Comparison of ENCODE assay signal across 8 cellular contexts in the genomic region with DNA sequence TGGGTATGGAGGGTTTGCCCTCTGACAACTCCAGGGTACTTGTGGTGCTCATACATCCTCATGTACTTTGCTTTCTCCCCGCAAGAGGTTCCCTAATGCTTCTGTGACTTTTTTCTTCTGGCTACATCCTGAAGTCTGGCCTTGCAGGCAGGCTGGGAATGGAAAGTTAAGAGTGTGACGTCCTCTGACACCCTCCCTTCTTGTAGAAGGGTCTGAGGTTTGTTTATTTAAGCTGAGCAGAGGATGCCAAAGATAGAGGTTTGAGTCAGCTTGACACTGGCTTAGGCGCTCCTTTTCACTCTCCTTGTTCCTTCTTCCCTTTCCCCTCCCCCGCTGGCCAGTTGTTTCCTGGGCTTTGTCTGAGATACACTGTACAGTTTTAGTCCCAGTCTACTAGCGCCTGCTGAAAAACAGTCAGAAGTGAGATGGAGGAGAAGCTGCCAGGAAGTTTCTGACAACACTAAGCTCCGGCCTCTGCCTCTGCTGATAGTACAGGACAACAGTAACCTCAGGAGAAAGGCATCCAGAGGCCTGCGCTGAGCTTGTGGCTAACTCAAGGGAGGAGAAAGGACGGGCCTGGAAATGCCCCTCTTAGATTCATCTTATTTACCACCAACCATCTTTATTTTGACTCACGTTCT. TPM values are rescaled to one million over a fixed set of nuclear protein-coding genes. Genes with fewer than 3 reads are reported as not detected.
DNase-seq lines count a peak whose midpoint lies in the region; ATAC-seq and TF ChIP-seq lines count a peak whose summit lies in the region.

A gene with protein sequence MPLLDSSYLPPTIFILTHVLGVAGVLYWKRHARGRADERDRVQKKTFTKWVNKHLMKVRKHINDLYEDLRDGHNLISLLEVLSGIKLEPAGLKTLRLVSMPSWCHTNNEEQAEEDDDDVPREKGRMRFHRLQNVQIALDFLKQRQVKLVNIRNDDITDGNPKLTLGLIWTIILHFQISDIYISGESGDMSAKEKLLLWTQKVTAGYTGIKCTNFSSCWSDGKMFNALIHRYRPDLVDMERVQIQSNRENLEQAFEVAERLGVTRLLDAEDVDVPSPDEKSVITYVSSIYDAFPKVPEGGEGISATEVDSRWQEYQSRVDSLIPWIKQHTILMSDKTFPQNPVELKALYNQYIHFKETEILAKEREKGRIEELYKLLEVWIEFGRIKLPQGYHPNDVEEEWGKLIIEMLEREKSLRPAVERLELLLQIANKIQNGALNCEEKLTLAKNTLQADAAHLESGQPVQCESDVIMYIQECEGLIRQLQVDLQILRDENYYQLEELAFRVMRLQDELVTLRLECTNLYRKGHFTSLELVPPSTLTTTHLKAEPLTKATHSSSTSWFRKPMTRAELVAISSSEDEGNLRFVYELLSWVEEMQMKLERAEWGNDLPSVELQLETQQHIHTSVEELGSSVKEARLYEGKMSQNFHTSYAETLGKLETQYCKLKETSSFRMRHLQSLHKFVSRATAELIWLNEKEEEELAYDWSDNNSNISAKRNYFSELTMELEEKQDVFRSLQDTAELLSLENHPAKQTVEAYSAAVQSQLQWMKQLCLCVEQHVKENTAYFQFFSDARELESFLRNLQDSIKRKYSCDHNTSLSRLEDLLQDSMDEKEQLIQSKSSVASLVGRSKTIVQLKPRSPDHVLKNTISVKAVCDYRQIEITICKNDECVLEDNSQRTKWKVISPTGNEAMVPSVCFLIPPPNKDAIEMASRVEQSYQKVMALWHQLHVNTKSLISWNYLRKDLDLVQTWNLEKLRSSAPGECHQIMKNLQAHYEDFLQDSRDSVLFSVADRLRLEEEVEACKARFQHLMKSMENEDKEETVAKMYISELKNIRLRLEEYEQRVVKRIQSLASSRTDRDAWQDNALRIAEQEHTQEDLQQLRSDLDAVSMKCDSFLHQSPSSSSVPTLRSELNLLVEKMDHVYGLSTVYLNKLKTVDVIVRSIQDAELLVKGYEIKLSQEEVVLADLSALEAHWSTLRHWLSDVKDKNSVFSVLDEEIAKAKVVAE (N-terminal part only) (plus strand): TSS at position 255 of the 641 bp plus-strand sequence. CDS start 328 bp downstream, at position 583.

- peak; percentile 90 for ATAC-seq in left ventricle myocardium superior

- peak within 1 kb of the TSS; percentile 78 for H3K27ac ChIP-seq in RWPE1

- H3K4me3 ChIP-seq in astrocyte of the cerebellum (ENCODE audit: low read depth, low read length): peak within 1 kb of the TSS; percentile 51

- peak; percentile 37 for DNase-seq in stimulated activated CD4-positive, alpha-beta T cell treated with anti-CD3 and anti-CD28 coated beads, Interleukin-1b, Interleukin-23, amount 100 ng/mL, for 48 hours
- DNase-seq in stimulated activated CD4-positive, alpha-beta T cell treated with anti-CD3 and anti-CD28 coated beads, Interleukin-2, amount 100 ng/mL, for 48 hours: no peak
- DNase-seq in RWPE1 (ENCODE audit: low spot score) (peak; percentile 26), astrocyte of the cerebellum (ENCODE audit: low read depth) (peak; percentile 85), left ventricle myocardium superior (peak; percentile 68), posterior vena cava (ENCODE audit: low spot score) (peak; percentile 91), HEK293T (ENCODE audit: extremely low spot score) (no peak), NAMALWA (ENCODE audit: low spot score) (no peak)

- CTCF ChIA-PET in RWPE1 (lab: Yijun Ruan, JAX): interaction anchor here (0.7 to 2.2 kb wide), 4 partner anchors 12 to 101 kb away, joined by 3 to 8 read pairs (median 6); no protein-coding TSS in a partner anchor
- CTCF ChIA-PET in HEK293T (lab: Yijun Ruan, JAX): interaction anchor here (0.9 to 3.4 kb wide), 8 partner anchors 9 to 135 kb away, joined by 3 to 55 read pairs (median 4); no protein-coding TSS in a partner anchor

- no peak for TF ChIP-seq CTCF in RWPE1 (conservative IDR thresholded peaks at IDR 0.05; ENCODE audit: low read depth)
- TF ChIP-seq CTCF in astrocyte of the cerebellum (IDR thresholded peaks at IDR 0.05; ENCODE audit: low read depth, low read length, missing control alignments): peak; percentile 54

- POLR2A ChIA-PET in RWPE1 (lab: Yijun Ruan, JAX; ENCODE audit: low non-redundant PET) (no interaction called here), HEK293T (lab: Yijun Ruan, JAX) (interaction anchor here (0.6 to 1.7 kb wide), 9 partner anchors 10 to 205 kb away, joined by 3 to 16 read pairs (median 3); no protein-coding TSS in a partner anchor)

- intact Hi-C loops in left ventricle myocardium superior (cut with micrococcal nuclease): no loop called here
- intact Hi-C loops in posterior vena cava (cut with DNase I): loop anchor here (5.0 to 10.0 kb wide), 2 partner anchors 53 to 100 kb away; no protein-coding TSS in a partner anchor

- in situ Hi-C loops in astrocyte of the cerebellum (cut with HindIII; ENCODE audit: low sequenced_read_pairs): no loop called here

TF ChIP-seq in HEK293T, 16 proteins besides CTCF, POLR2A, EP300 and RAD21:
- TF ChIP-seq CTBP1 (IDR thresholded peaks at IDR 0.05; ENCODE audit: borderline replicate concordance): no peak
- no peak for TF ChIP-seq NFRKB (IDR thresholded peaks at IDR 0.05)
- TF ChIP-seq FOXA1 (IDR thresholded peaks at IDR 0.05): no peak

RNA-seq across cellular contexts. Expression of the gene that starts here (rescaled TPM):
- total RNA-seq in left ventricle myocardium superior (239 TPM), posterior vena cava (100 to 1,000 TPM; 596 to 609 TPM)

Comparison
In these comparisons a context has a peak if more than half of its experiments do, and no peak if none do; other contexts are left out.
1. DNase-seq: peak in stimulated activated CD4-positive, alpha-beta T cell treated with anti-CD3 and anti-CD28 coated beads, Interleukin-1b, Interleukin-23, amount 100 ng/mL, for 48 hours (single experiment), RWPE1 (single experiment), astrocyte of the cerebellum (single experiment), left ventricle myocardium superior (single experiment) and posterior vena cava (single experiment); none in stimulated activated CD4-positive, alpha-beta T cell treated with anti-CD3 and anti-CD28 coated beads, Interleukin-2, amount 100 ng/mL, for 48 hours (0 of 2), HEK293T (single experiment) and NAMALWA (single experiment).